In the genomic region with DNA sequence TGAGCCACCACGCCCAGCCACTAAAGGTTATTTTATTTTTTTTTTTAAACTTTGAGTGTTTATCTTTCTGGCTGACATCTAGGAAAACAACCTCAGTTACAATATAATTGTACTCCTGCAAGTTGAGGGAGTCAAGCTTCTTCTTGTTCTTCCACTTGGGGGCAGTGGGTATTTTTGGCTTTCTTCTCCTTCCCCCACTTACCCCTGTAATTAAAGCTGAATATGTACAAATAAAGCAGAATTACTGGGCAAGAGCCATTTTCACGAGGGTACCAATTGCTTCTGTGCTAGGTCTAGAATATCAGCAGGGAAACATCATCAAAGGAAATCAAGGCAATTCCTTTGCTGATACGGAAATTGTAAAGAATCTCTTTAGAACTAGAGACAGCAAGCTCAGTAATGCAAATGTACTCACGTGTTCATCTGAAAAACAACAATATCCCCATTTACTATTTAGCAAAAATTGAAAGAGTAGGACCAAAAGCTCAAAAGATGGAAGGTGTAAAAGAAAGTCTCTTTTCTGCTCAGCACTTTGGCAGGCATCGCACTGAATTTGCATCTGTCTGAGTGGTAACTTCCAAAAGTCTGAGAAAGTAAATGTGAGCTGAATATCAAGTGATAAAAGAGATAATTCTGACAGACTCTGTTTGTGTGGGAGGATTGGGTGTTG, we compare ENCODE assay signal across 2 cellular contexts.
A peak's percentile ranks its signal among the peaks of the same experiment; 100 is the strongest.
TF ChIP-seq lines count a peak whose summit lies in the region.

No MANE protein-coding gene starts in this region.

TF ChIP-seq in IMR-90, 13 proteins besides CTCF, POLR2A, EP300 and RAD21:
- TF ChIP-seq, protein P1, sequence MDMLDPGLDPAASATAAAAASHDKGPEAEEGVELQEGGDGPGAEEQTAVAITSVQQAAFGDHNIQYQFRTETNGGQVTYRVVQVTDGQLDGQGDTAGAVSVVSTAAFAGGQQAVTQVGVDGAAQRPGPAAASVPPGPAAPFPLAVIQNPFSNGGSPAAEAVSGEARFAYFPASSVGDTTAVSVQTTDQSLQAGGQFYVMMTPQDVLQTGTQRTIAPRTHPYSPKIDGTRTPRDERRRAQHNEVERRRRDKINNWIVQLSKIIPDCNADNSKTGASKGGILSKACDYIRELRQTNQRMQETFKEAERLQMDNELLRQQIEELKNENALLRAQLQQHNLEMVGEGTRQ (IDR thresholded peaks at IDR 0.05; ENCODE audit: low read depth, low read length) = no peak
- TF ChIP-seq MXI1 (IDR thresholded peaks at IDR 0.05; ENCODE audit: borderline replicate concordance, low read depth, low read length) (no peak), SMC3 (IDR thresholded peaks at IDR 0.05; ENCODE audit: low read depth, low read length) (no peak), CEBPB (IDR thresholded peaks at IDR 0.05; ENCODE audit: low read depth, low read length) (no peak), RCOR1 (IDR thresholded peaks at IDR 0.05; ENCODE audit: insufficient replicate concordance, low read length) (no peak), MAFK (IDR thresholded peaks at IDR 0.05; ENCODE audit: low read depth, low read length) (no peak), CHD1 (IDR thresholded peaks at IDR 0.05; ENCODE audit: low read depth, low read length) (no peak), RFX5 (IDR thresholded peaks at IDR 0.05; ENCODE audit: low read depth, low read length) (no peak)
- TF ChIP-seq, protein P2, sequence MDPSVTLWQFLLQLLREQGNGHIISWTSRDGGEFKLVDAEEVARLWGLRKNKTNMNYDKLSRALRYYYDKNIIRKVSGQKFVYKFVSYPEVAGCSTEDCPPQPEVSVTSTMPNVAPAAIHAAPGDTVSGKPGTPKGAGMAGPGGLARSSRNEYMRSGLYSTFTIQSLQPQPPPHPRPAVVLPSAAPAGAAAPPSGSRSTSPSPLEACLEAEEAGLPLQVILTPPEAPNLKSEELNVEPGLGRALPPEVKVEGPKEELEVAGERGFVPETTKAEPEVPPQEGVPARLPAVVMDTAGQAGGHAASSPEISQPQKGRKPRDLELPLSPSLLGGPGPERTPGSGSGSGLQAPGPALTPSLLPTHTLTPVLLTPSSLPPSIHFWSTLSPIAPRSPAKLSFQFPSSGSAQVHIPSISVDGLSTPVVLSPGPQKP (IDR thresholded peaks at IDR 0.05; ENCODE audit: borderline replicate concordance, low read depth, low read length) = no peak

TF ChIP-seq in GM12878, 131 proteins besides CTCF, POLR2A, EP300 and RAD21:
- TF ChIP-seq POLR2AphosphoS5 (IDR thresholded peaks at IDR 0.05; ENCODE audit: low read length) (no peak), POU2F2 (IDR thresholded peaks at IDR 0.05; ENCODE audit: borderline replicate concordance, low read depth, low read length) (peak; percentile 30; the same call in 1 of the 3 replicates)
